22 cellular contexts compared by ENCODE assay signal in genomic region chr20:23156842-23157423, GRCh38.
DNase-seq lines count a peak whose midpoint lies in the region; ATAC-seq, FAIRE-seq and TF ChIP-seq lines count a peak whose summit lies in the region.
"Had no signal": no experiment of that assay in that cellular context is flagged by ENCODE, and none has a peak within 500 bp of the region (broad histone marks: within the 10 kb centered on the region; RNA-seq: fewer than 3 reads in every experiment).

No MANE protein-coding gene starts in this region.

- CTCF ChIA-PET in activated CD4-positive, alpha-beta memory T cell treated with anti-CD3 and anti-CD28 coated beads, Interleukin-2, amount 10 ng/mL, durations not matched to agents 7 days and 5 days (lab: Charles Lee), result interaction anchor here (1.8 kb wide), 1 partner anchor 14 kb away, joined by 4 read pairs; no protein-coding TSS in a partner anchor
- CTCF ChIA-PET in activated CD4-positive, alpha-beta memory T cell treated with anti-CD3 and anti-CD28 coated beads for 36 hours (lab: Charles Lee), result no interaction called here

- DNase-seq in activated CD4-positive, alpha-beta memory T cell treated with anti-CD3 and anti-CD28 coated beads, Interleukin-2, amount 10 ng/mL, durations not matched to agents 7 days and 5 days, result peak; percentile 11
- DNase-seq in activated CD4-positive, alpha-beta memory T cell treated with anti-CD3 and anti-CD28 coated beads for 36 hours, result no peak
- DNase-seq in astrocyte (ENCODE audit: low read depth), result no peak
- DNase-seq in lower lobe of right lung, result no peak
- no peak for DNase-seq in thyroid gland
- no peak for DNase-seq in NCI-H1930 (lab: John Stamatoyannopoulos, UW)
- DNase-seq: activated CD4-positive, alpha-beta T cell treated with anti-CD3 and anti-CD28 coated beads, Interleukin-2, amount 10 ng/mL, durations not matched to agents 24 days and 14 days; CD4-positive, alpha-beta memory T cell; DMS79; effector CD8-positive, alpha-beta T cell; Karpas-422; NCI-H1436 treated with DMSO at 0.1 percent for 48 hours; NCI-H446 treated with DMSO at 0.1 percent for 48 hours had no signal

- H3K4me1 ChIP-seq in astrocyte (ENCODE audit: insufficient read depth, low read length) (peaks cover 44% of the 10 kb centered on the region), lower lobe of right lung (peaks cover 75% of the 10 kb centered on the region), thyroid gland (peaks cover 8 to 37% of the 10 kb centered on the region in 2 donors)

- no peak overlapping the region for H3K4me2 ChIP-seq in astrocyte (ENCODE audit: low read length)

- TF ChIP-seq CTCF in astrocyte (IDR thresholded peaks at IDR 0.05; ENCODE audit: insufficient read depth, low read depth, low read length), result no peak
- TF ChIP-seq CTCF in lower lobe of right lung (IDR thresholded peaks at IDR 0.05), result no peak
- no peak for TF ChIP-seq CTCF in thyroid gland (IDR thresholded peaks at IDR 0.05)

- whole genome bisulfite sequencing in thyroid gland, 2 donors, result 81 to 85% methylated on average over 5 of the region's 5 CpGs

- H3K9me3 ChIP-seq in astrocyte (ENCODE audit: insufficient read depth, low read depth, low read length) (no peaks in the 10 kb centered on the region), lower lobe of right lung (no peaks in the 10 kb centered on the region), thyroid gland (no peaks in the 10 kb centered on the region)
- H3K9me3 ChIP-seq: spleen had no signal

- H3K36me3 ChIP-seq in astrocyte (ENCODE audit: insufficient read depth, low read length) (no peaks in the 10 kb centered on the region), lower lobe of right lung (no peaks in the 10 kb centered on the region), thyroid gland (no peaks in the 10 kb centered on the region)
- H3K36me3 ChIP-seq: cardiac muscle cell, spleen had no signal

- H3K27ac Mint-ChIP-seq in activated CD4-positive, alpha-beta memory T cell treated with anti-CD3 and anti-CD28 coated beads, Interleukin-2, amount 10 ng/mL, durations not matched to agents 7 days and 5 days, result no peak overlapping the region
- H3K27ac Mint-ChIP-seq in activated CD4-positive, alpha-beta memory T cell treated with anti-CD3 and anti-CD28 coated beads for 36 hours, result no peak overlapping the region
- H3K27ac Mint-ChIP-seq in astrocyte (ENCODE audit: unreplicated experiment), result no peak overlapping the region
- H3K27ac Mint-ChIP-seq: activated CD4-positive, alpha-beta T cell treated with anti-CD3 and anti-CD28 coated beads, Interleukin-2, amount 10 ng/mL, durations not matched to agents 24 days and 14 days; activated naive CD4-positive, alpha-beta T cell treated with anti-CD3 and anti-CD28 coated beads, Interleukin-2, amount 50 U/mL, for 24 hours; CD4-positive, alpha-beta memory T cell; stimulated activated effector memory CD8-positive, alpha-beta T cell treated with anti-CD3 and anti-CD28 coated beads, Interleukin-12 subunit alpha, Interleukin-12 subunit beta, amount 100 ng/mL, for 72 hours had no signal

- no peak overlapping the region for H3K9ac ChIP-seq in astrocyte (ENCODE audit: low read length)
- H3K9ac ChIP-seq: parathyroid adenoma had no signal

- no peak for ATAC-seq in lower lobe of right lung
- no peak for ATAC-seq in HG03095 (IDR thresholded peaks at IDR 0.05; ENCODE audit: unreplicated experiment)
- ATAC-seq in GM18505 (IDR thresholded peaks at IDR 0.05; ENCODE audit: unreplicated experiment), result no peak
- ATAC-seq: left lobe of liver; stimulated activated effector memory CD8-positive, alpha-beta T cell treated with anti-CD3 and anti-CD28 coated beads, Interleukin-12 subunit alpha, Interleukin-12 subunit beta, amount 100 ng/mL, for 72 hours had no signal

- H3K79me2 ChIP-seq in astrocyte (ENCODE audit: insufficient read depth, low read length), result no peaks in the 10 kb centered on the region
- H3K79me2 ChIP-seq: parathyroid adenoma had no signal

- no peak for FAIRE-seq in astrocyte (lab: Jason Lieb, UNC)

- H3K27me3 ChIP-seq in astrocyte (ENCODE audit: insufficient read depth, low read length) (no peaks in the 10 kb centered on the region), lower lobe of right lung (ENCODE audit: low read depth) (no peaks in the 10 kb centered on the region), thyroid gland (no peaks in the 10 kb centered on the region)
- H3K27me3 ChIP-seq: cardiac muscle cell had no signal

- H3K27me3 Mint-ChIP-seq in activated CD4-positive, alpha-beta memory T cell treated with anti-CD3 and anti-CD28 coated beads, Interleukin-2, amount 10 ng/mL, durations not matched to agents 7 days and 5 days, result peaks cover 1% of the 10 kb centered on the region
- no peaks in the 10 kb centered on the region for H3K27me3 Mint-ChIP-seq in activated CD4-positive, alpha-beta memory T cell treated with anti-CD3 and anti-CD28 coated beads for 36 hours
- no peaks in the 10 kb centered on the region for H3K27me3 Mint-ChIP-seq in astrocyte (ENCODE audit: low read depth, unreplicated experiment)
- H3K27me3 Mint-ChIP-seq: activated naive CD4-positive, alpha-beta T cell treated with anti-CD3 and anti-CD28 coated beads, Interleukin-2, amount 50 U/mL, for 24 hours; CD4-positive, alpha-beta memory T cell had no signal

- H3K4me1 Mint-ChIP-seq in activated CD4-positive, alpha-beta memory T cell treated with anti-CD3 and anti-CD28 coated beads, Interleukin-2, amount 10 ng/mL, durations not matched to agents 7 days and 5 days, result peaks cover 45% of the 10 kb centered on the region
- peaks cover 11% of the 10 kb centered on the region for H3K4me1 Mint-ChIP-seq in activated CD4-positive, alpha-beta memory T cell treated with anti-CD3 and anti-CD28 coated beads for 36 hours (ENCODE audit: low read depth)
- peaks cover 22% of the 10 kb centered on the region for H3K4me1 Mint-ChIP-seq in astrocyte (ENCODE audit: low read depth, unreplicated experiment)

- intact Hi-C loops in activated CD4-positive, alpha-beta memory T cell treated with anti-CD3 and anti-CD28 coated beads for 36 hours (cut with micrococcal nuclease), result no loop called here
- intact Hi-C loops in lower lobe of right lung (cut with DNase I), result no loop called here
- intact Hi-C loops in thyroid gland (cut with DNase I), result no loop called here

- no peak overlapping the region for H3K4me3 Mint-ChIP-seq in activated CD4-positive, alpha-beta memory T cell treated with anti-CD3 and anti-CD28 coated beads, Interleukin-2, amount 10 ng/mL, durations not matched to agents 7 days and 5 days
- no peak overlapping the region for H3K4me3 Mint-ChIP-seq in activated CD4-positive, alpha-beta memory T cell treated with anti-CD3 and anti-CD28 coated beads for 36 hours
- H3K4me3 Mint-ChIP-seq in astrocyte (ENCODE audit: unreplicated experiment), result no peak overlapping the region
- H3K4me3 Mint-ChIP-seq: activated CD4-positive, alpha-beta T cell treated with anti-CD3 and anti-CD28 coated beads, Interleukin-2, amount 10 ng/mL, durations not matched to agents 24 days and 14 days; activated naive CD4-positive, alpha-beta T cell treated with anti-CD3 and anti-CD28 coated beads, Interleukin-2, amount 50 U/mL, for 24 hours; stimulated activated effector memory CD8-positive, alpha-beta T cell treated with anti-CD3 and anti-CD28 coated beads, Interleukin-12 subunit alpha, Interleukin-12 subunit beta, amount 100 ng/mL, for 72 hours had no signal

- H3K27ac ChIP-seq in astrocyte (ENCODE audit: low read depth, low read length) (peak overlapping the region; percentile 28), lower lobe of right lung (peak overlapping the region; percentile 10), thyroid gland (peak overlapping the region in 2 of 3 donors; percentile 15 to 24)
- H3K27ac ChIP-seq: cardiac muscle cell, parathyroid adenoma, SK-N-MC had no signal

- H3K36me3 Mint-ChIP-seq in activated CD4-positive, alpha-beta memory T cell treated with anti-CD3 and anti-CD28 coated beads, Interleukin-2, amount 10 ng/mL, durations not matched to agents 7 days and 5 days (ENCODE audit: low read depth), result no peaks in the 10 kb centered on the region
- H3K36me3 Mint-ChIP-seq in activated CD4-positive, alpha-beta memory T cell treated with anti-CD3 and anti-CD28 coated beads for 36 hours, result no peaks in the 10 kb centered on the region
- no peaks in the 10 kb centered on the region for H3K36me3 Mint-ChIP-seq in astrocyte (ENCODE audit: low read depth, unreplicated experiment)
- H3K36me3 Mint-ChIP-seq: activated naive CD4-positive, alpha-beta T cell treated with anti-CD3 and anti-CD28 coated beads, Interleukin-2, amount 50 U/mL, for 24 hours; CD4-positive, alpha-beta memory T cell; stimulated activated effector memory CD8-positive, alpha-beta T cell treated with anti-CD3 and anti-CD28 coated beads, Interleukin-12 subunit alpha, Interleukin-12 subunit beta, amount 100 ng/mL, for 72 hours had no signal

- H2AFZ ChIP-seq in astrocyte (ENCODE audit: low read depth, low read length), result no peak overlapping the region
- H2AFZ ChIP-seq: parathyroid adenoma had no signal

- no peak for TF ChIP-seq POLR2A in thyroid gland (IDR thresholded peaks at IDR 0.05)
- TF ChIP-seq POLR2A in GM18505 (IDR thresholded peaks at IDR 0.05; ENCODE audit: borderline replicate concordance, extremely low read depth, insufficient read depth, insufficient read length), result no peak

- no peak overlapping the region for H3K4me3 ChIP-seq in astrocyte (ENCODE audit: insufficient read depth, low read depth, low read length)
- no peak overlapping the region for H3K4me3 ChIP-seq in lower lobe of right lung
- H3K4me3 ChIP-seq in thyroid gland (replicated peaks in 1 of 3), result no peak overlapping the region
- H3K4me3 ChIP-seq: cardiac muscle cell, SK-N-MC, spleen had no signal

- POLR2A ChIA-PET in activated CD4-positive, alpha-beta memory T cell treated with anti-CD3 and anti-CD28 coated beads, Interleukin-2, amount 10 ng/mL, durations not matched to agents 7 days and 5 days (lab: Charles Lee), result no interaction called here
- POLR2A ChIA-PET in activated CD4-positive, alpha-beta memory T cell treated with anti-CD3 and anti-CD28 coated beads for 36 hours (lab: Charles Lee), result no interaction called here

- H4K20me1 ChIP-seq in astrocyte (ENCODE audit: insufficient read depth, low read length), result no peaks in the 10 kb centered on the region

- H3K9me3 Mint-ChIP-seq in activated CD4-positive, alpha-beta memory T cell treated with anti-CD3 and anti-CD28 coated beads, Interleukin-2, amount 10 ng/mL, durations not matched to agents 7 days and 5 days, result no peaks in the 10 kb centered on the region
- no peaks in the 10 kb centered on the region for H3K9me3 Mint-ChIP-seq in activated CD4-positive, alpha-beta memory T cell treated with anti-CD3 and anti-CD28 coated beads for 36 hours
- peaks cover 2% of the 10 kb centered on the region for H3K9me3 Mint-ChIP-seq in astrocyte (ENCODE audit: unreplicated experiment)
- H3K9me3 Mint-ChIP-seq: activated CD4-positive, alpha-beta T cell treated with anti-CD3 and anti-CD28 coated beads, Interleukin-2, amount 10 ng/mL, durations not matched to agents 24 days and 14 days; activated naive CD4-positive, alpha-beta T cell treated with anti-CD3 and anti-CD28 coated beads, Interleukin-2, amount 50 U/mL, for 24 hours; CD4-positive, alpha-beta memory T cell; stimulated activated effector memory CD8-positive, alpha-beta T cell treated with anti-CD3 and anti-CD28 coated beads, Interleukin-12 subunit alpha, Interleukin-12 subunit beta, amount 100 ng/mL, for 72 hours had no signal
